Comparison of ENCODE assay signal across 26 cellular contexts in the genomic region with DNA sequence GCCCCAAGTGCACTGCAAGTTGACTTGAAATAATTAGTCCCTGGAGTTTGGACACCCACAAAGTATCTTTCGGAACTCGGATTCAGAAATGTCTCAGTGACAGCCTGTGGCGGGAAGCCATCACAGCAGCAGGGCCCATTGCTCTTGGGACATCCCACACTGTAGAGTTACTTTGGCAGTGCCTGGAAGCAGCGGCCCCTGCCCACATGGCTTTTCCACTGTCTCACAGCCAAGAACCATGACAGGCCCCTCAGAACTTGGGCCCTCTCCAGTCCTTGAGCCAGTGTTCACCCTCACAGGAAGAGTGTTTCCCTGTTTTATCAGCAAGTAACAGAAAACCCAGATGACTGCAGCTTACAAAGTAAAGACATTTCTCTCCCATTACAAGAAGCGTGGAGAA.
"Had no signal": no experiment of that assay in that cellular context is flagged by ENCODE, and none has a peak within 500 bp of the region (broad histone marks: within the 10 kb centered on the region; RNA-seq: fewer than 3 reads in every experiment).

No MANE protein-coding gene starts in this region.

- H3K4me3 ChIP-seq: colonic mucosa, esophagus muscularis mucosa, gastrocnemius medialis, left lung, pancreas, right lobe of liver, stomach, thoracic aorta, upper lobe of right lung had no signal

- H3K27me3 Mint-ChIP-seq: activated CD4-positive, alpha-beta memory T cell treated with anti-CD3 and anti-CD28 coated beads, Interleukin-2, amount 10 ng/mL, durations not matched to agents 7 days and 5 days; brain; stimulated activated memory B cell treated with anti-CD40 and anti-IgM and Interleukin-4, amounts not matched to agents 10 μg/mL and 1 μg/mL and 100 μg/mL, for 72 hours had no signal

- DNase-seq: activated CD4-positive, alpha-beta memory T cell treated with anti-CD3 and anti-CD28 coated beads, Interleukin-2, amount 10 ng/mL, durations not matched to agents 7 days and 5 days; activated CD4-positive, alpha-beta T cell treated with anti-CD3 and anti-CD28 coated beads for 48 hours; activated CD4-positive, CD25-positive, alpha-beta regulatory T cell; activated CD8-positive, alpha-beta memory T cell treated with anti-CD3 and anti-CD28 coated beads, Interleukin-2, amount 10 ng/mL, durations not matched to agents 7 days and 5 days; activated gamma-delta T cell treated with Interleukin-2 at 50 U/mL for 16 hours; activated T-cell treated with anti-CD3 and anti-CD28 coated beads for 4 hours; aorta; colonic mucosa; kidney; left lung; mammary epithelial cell; pancreas; right lobe of liver; small intestine; stimulated activated CD4-positive, alpha-beta T cell treated with anti-CD3 and anti-CD28 coated beads, Interleukin-15, amount 100 ng/mL, for 24 hours; stomach; upper lobe of right lung had no signal

- H3K4me3 Mint-ChIP-seq: activated CD4-positive, alpha-beta memory T cell treated with anti-CD3 and anti-CD28 coated beads, Interleukin-2, amount 10 ng/mL, durations not matched to agents 7 days and 5 days; activated CD8-positive, alpha-beta memory T cell treated with anti-CD3 and anti-CD28 coated beads, Interleukin-2, amount 10 ng/mL, durations not matched to agents 7 days and 5 days; activated naive CD4-positive, alpha-beta T cell treated with anti-CD3 and anti-CD28 coated beads, Interleukin-2, amount 50 U/mL, for 24 hours; brain; natural killer cell treated with Interleukin-12 subunit alpha and Interleukin-12 subunit beta and Interleukin-15 and Interleukin-18, amount 100 ng/mL, for 72 hours; stimulated activated memory B cell treated with anti-CD40 and anti-IgM and Interleukin-4, amounts not matched to agents 10 μg/mL and 1 μg/mL and 100 μg/mL, for 72 hours; T-helper 1 cell treated with Interleukin-12 subunit alpha and Interleukin-12 subunit beta and Interleukin-4 antibody, amounts not matched to agents 30 μg/mL and 1 μg/mL, for 36 hours had no signal

- H3K4me1 Mint-ChIP-seq: stimulated activated memory B cell treated with anti-CD40 and anti-IgM and Interleukin-4, amounts not matched to agents 10 μg/mL and 1 μg/mL and 100 μg/mL, for 72 hours had no signal

- H3K27ac Mint-ChIP-seq: activated CD4-positive, alpha-beta memory T cell treated with anti-CD3 and anti-CD28 coated beads, Interleukin-2, amount 10 ng/mL, durations not matched to agents 7 days and 5 days; activated CD8-positive, alpha-beta memory T cell treated with anti-CD3 and anti-CD28 coated beads, Interleukin-2, amount 10 ng/mL, durations not matched to agents 7 days and 5 days; activated naive CD4-positive, alpha-beta T cell treated with anti-CD3 and anti-CD28 coated beads, Interleukin-2, amount 50 U/mL, for 24 hours; natural killer cell treated with Interleukin-12 subunit alpha and Interleukin-12 subunit beta and Interleukin-15 and Interleukin-18, amount 100 ng/mL, for 72 hours; stimulated activated memory B cell treated with anti-CD40 and anti-IgM and Interleukin-4, amounts not matched to agents 10 μg/mL and 1 μg/mL and 100 μg/mL, for 72 hours; T-helper 1 cell treated with Interleukin-12 subunit alpha and Interleukin-12 subunit beta and Interleukin-4 antibody, amounts not matched to agents 30 μg/mL and 1 μg/mL, for 36 hours had no signal

- H3K9me3 Mint-ChIP-seq: activated naive CD4-positive, alpha-beta T cell treated with anti-CD3 and anti-CD28 coated beads, Interleukin-2, amount 50 U/mL, for 24 hours; stimulated activated memory B cell treated with anti-CD40 and anti-IgM and Interleukin-4, amounts not matched to agents 10 μg/mL and 1 μg/mL and 100 μg/mL, for 72 hours had no signal

- H3K36me3 Mint-ChIP-seq: activated naive CD4-positive, alpha-beta T cell treated with anti-CD3 and anti-CD28 coated beads, Interleukin-2, amount 50 U/mL, for 24 hours; natural killer cell treated with Interleukin-12 subunit alpha and Interleukin-12 subunit beta and Interleukin-15 and Interleukin-18, amount 100 ng/mL, for 72 hours had no signal

- ATAC-seq: activated CD8-positive, alpha-beta memory T cell treated with anti-CD3 and anti-CD28 coated beads, Interleukin-2, amount 10 ng/mL, durations not matched to agents 7 days and 5 days; gastrocnemius medialis; left lung; natural killer cell treated with Interleukin-12 subunit alpha and Interleukin-12 subunit beta and Interleukin-15 and Interleukin-18, amount 100 ng/mL, for 72 hours; pancreas; stimulated activated memory B cell treated with anti-CD40 and anti-IgM and Interleukin-4, amounts not matched to agents 10 μg/mL and 1 μg/mL and 100 μg/mL, for 72 hours; upper lobe of right lung had no signal

- H3K27me3 ChIP-seq: colonic mucosa, esophagus muscularis mucosa, gastrocnemius medialis, left lung, neutrophil, pancreas, right lobe of liver, stomach, upper lobe of right lung had no signal

- H3K4me1 ChIP-seq: colonic mucosa, left lung, pancreas, right lobe of liver, upper lobe of right lung had no signal

- H3K9me3 ChIP-seq: colonic mucosa, esophagus muscularis mucosa, gastrocnemius medialis, left lung, neutrophil, pancreas, right lobe of liver, stomach, thoracic aorta, upper lobe of right lung had no signal

- H3K27ac ChIP-seq: colonic mucosa, esophagus muscularis mucosa, gastrocnemius medialis, left lung, neutrophil, pancreas, right lobe of liver, stomach, thoracic aorta, upper lobe of right lung had no signal
